In the genomic region with DNA sequence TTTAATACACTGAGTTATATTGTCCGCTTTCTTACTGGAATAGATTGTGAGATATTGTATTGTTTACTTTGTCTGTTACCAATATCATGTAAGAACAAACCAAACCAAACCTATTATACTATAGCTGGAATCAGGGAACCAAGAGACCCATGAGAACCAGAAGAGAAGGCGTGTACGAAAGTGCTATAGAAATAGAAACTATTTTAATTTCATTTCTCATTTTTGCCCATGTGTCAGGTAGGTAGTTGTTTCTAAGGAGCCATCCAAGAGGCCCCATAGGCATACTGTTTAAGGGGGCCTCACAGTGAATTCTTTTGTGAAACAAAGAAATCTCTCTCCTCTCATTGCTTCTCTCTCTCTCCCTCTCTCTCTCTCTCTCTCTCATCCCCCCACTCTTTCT, we compare ENCODE assay signal across 16 cellular contexts.
DNase-seq lines count a peak whose midpoint lies in the region; ATAC-seq and TF ChIP-seq lines count a peak whose summit lies in the region.
"Had no signal": no experiment of that assay in that cellular context is flagged by ENCODE, and none has a peak within 500 bp of the region (broad histone marks: within the 10 kb centered on the region; RNA-seq: fewer than 3 reads in every experiment).

No MANE protein-coding gene starts in this region.

- no peaks in the 10 kb centered on the region for H3K27me3 Mint-ChIP-seq in neural crest cell (ENCODE audit: low read depth)
- H3K27me3 Mint-ChIP-seq in activated T-cell treated with anti-CD3 and anti-CD28 coated beads, Interleukin-2, amount 50 U/mL, for 72 hours (ENCODE audit: low read depth) = no peaks in the 10 kb centered on the region

- no peak overlapping the region for H3K4me3 Mint-ChIP-seq in neural crest cell
- H3K4me3 Mint-ChIP-seq in activated T-cell treated with anti-CD3 and anti-CD28 coated beads, Interleukin-2, amount 50 U/mL, for 72 hours = no peak overlapping the region
- H3K4me3 Mint-ChIP-seq: CD14-positive monocyte had no signal

- H3K4me1 Mint-ChIP-seq in neural crest cell = peaks cover 21% of the 10 kb centered on the region
- no peaks in the 10 kb centered on the region for H3K4me1 Mint-ChIP-seq in activated T-cell treated with anti-CD3 and anti-CD28 coated beads, Interleukin-2, amount 50 U/mL, for 72 hours (ENCODE audit: low read depth)
- H3K4me1 Mint-ChIP-seq: CD14-positive monocyte had no signal

- DNase-seq in neural crest cell (ENCODE audit: low read depth, low spot score) (no peak), DMS79 (lab: John Stamatoyannopoulos, UW) (no peak), RKO (ENCODE audit: low spot score) (no peak), dermis blood vessel endothelial cell (no peak)
- no peak for DNase-seq in activated T-cell treated with anti-CD3 and anti-CD28 coated beads, Interleukin-2, amount 50 U/mL, for 72 hours
- DNase-seq: AML-193, DMS 273 treated with DMSO at 0.1 percent for 48 hours, GF-D8, NCI-H1436, NCI-H2081, NCI-H82, PC-9 had no signal

- peak; percentile 54 for ATAC-seq in GM18867 (IDR thresholded peaks at IDR 0.05; ENCODE audit: unreplicated experiment)
- ATAC-seq in GM21390 (IDR thresholded peaks at IDR 0.05; ENCODE audit: unreplicated experiment) = peak; percentile 74
- ATAC-seq in HG03103 (IDR thresholded peaks at IDR 0.05; ENCODE audit: low read depth, unreplicated experiment) = peak; percentile 71
- no peak for ATAC-seq in activated T-cell treated with anti-CD3 and anti-CD28 coated beads, Interleukin-2, amount 50 U/mL, for 72 hours (replicated peaks in 1 of 2)

- TF ChIP-seq CTCF in neural crest cell (conservative IDR thresholded peaks at IDR 0.05) = no peak

- no peaks in the 10 kb centered on the region for H3K36me3 Mint-ChIP-seq in neural crest cell (ENCODE audit: low read depth)
- no peaks in the 10 kb centered on the region for H3K36me3 Mint-ChIP-seq in activated T-cell treated with anti-CD3 and anti-CD28 coated beads, Interleukin-2, amount 50 U/mL, for 72 hours (ENCODE audit: insufficient read depth in 2 of 2)
- H3K36me3 Mint-ChIP-seq: CD14-positive monocyte had no signal

- H3K27ac Mint-ChIP-seq in neural crest cell (ENCODE audit: unreplicated experiment) = peak overlapping the region; percentile 95
- H3K27ac Mint-ChIP-seq in activated T-cell treated with anti-CD3 and anti-CD28 coated beads, Interleukin-2, amount 50 U/mL, for 72 hours = no peak overlapping the region
- H3K27ac Mint-ChIP-seq: CD14-positive monocyte had no signal

- peaks cover 3% of the 10 kb centered on the region for H3K9me3 Mint-ChIP-seq in neural crest cell
- no peaks in the 10 kb centered on the region for H3K9me3 Mint-ChIP-seq in activated T-cell treated with anti-CD3 and anti-CD28 coated beads, Interleukin-2, amount 50 U/mL, for 72 hours

Comparison
In these comparisons a context has a peak if more than half of its experiments do, and no peak if none do; other contexts are left out.
1. ATAC-seq: peak in GM18867 (single experiment), GM21390 (single experiment) and HG03103 (single experiment); none in activated T-cell treated with anti-CD3 and anti-CD28 coated beads, Interleukin-2, amount 50 U/mL, for 72 hours (0 of 2).